ENCODE assay signal across 11 cellular contexts in genomic region chr12:127012109-127012508, GRCh38.
"Had no signal": no experiment of that assay in that cellular context is flagged by ENCODE, and none has a peak within 500 bp of the region (broad histone marks: within the 10 kb centered on the region; RNA-seq: fewer than 3 reads in every experiment).

No MANE protein-coding gene starts in this region.

- H3K27ac ChIP-seq: GM23248 had no signal

- H3K9ac ChIP-seq: GM23248 had no signal

- H3K4me3 ChIP-seq: GM23248, GM23338, HAP-1 had no signal

- H2AFZ ChIP-seq: GM23248, GM23338 had no signal

- DNase-seq: GM23248, GOT3, H7, H9, HCEC 1CT, HFFc6 had no signal

- H3K4me2 ChIP-seq: GM23338 had no signal

- H3K4me1 ChIP-seq: HAP-1 had no signal

- ATAC-seq: GM23338, HCT116 had no signal

- FAIRE-seq: H1, H54 had no signal

- H3K36me3 ChIP-seq: HAP-1 had no signal

- H3K9me3 ChIP-seq: HAP-1 had no signal
